10 cellular contexts compared by ENCODE assay signal in genomic region chr11:46330887-46331652, GRCh38. TPM values are rescaled to one million over a fixed set of nuclear protein-coding genes. Genes with fewer than 3 reads are reported as not detected.
DNase-seq lines count a peak whose midpoint lies in the region; FAIRE-seq and TF ChIP-seq lines count a peak whose summit lies in the region.
"Had no signal": no experiment of that assay in that cellular context is flagged by ENCODE, and none has a peak within 500 bp of the region (broad histone marks: within the 10 kb centered on the region; RNA-seq: fewer than 3 reads in every experiment).

No MANE protein-coding gene starts in this region.

- H3K27ac ChIP-seq in right atrium auricular region: peak overlapping the region; percentile 17 to 38
- H3K27ac ChIP-seq in left ventricle myocardium inferior (replicated peaks): no peak overlapping the region
- H3K27ac ChIP-seq: neutrophil had no signal

- H3K9me3 Mint-ChIP-seq in endothelial cell (ENCODE audit: unreplicated experiment): no peaks in the 10 kb centered on the region

- peaks cover 17% of the 10 kb centered on the region for H3K27me3 Mint-ChIP-seq in endothelial cell (ENCODE audit: unreplicated experiment)

- H3K36me3 ChIP-seq in right atrium auricular region (no peaks in the 10 kb centered on the region), left ventricle myocardium inferior (no peaks in the 10 kb centered on the region)
- H3K36me3 ChIP-seq: neutrophil had no signal

- H3K36me3 Mint-ChIP-seq in endothelial cell (ENCODE audit: low read depth, unreplicated experiment): peaks cover 5% of the 10 kb centered on the region

- peaks cover 31% of the 10 kb centered on the region for H3K4me1 Mint-ChIP-seq in endothelial cell (ENCODE audit: unreplicated experiment)

- H3K4me3 ChIP-seq in right atrium auricular region: no peak overlapping the region
- no peak overlapping the region for H3K4me3 ChIP-seq in left ventricle myocardium inferior

- DNase-seq in right atrium auricular region (ENCODE audit: low spot score) (no peak), left ventricle myocardium inferior (no peak), activated T-cell treated with anti-CD3 and anti-CD28 coated beads for 1 hour (ENCODE audit: low read depth) (peak; percentile 29), endothelial cell (ENCODE audit: low spot score) (no peak), frontal cortex (ENCODE audit: low spot score in 2 of 2) (no peak), glomerular visceral epithelial cell (ENCODE audit: extremely low spot score) (no peak), H54 (ENCODE audit: insufficient read length, low spot score) (no peak), GM20000 (ENCODE audit: low spot score) (no peak)

- TF ChIP-seq POLR2A in H54 (IDR thresholded peaks at IDR 0.05; ENCODE audit: low read depth, low read length): no peak

- no peaks in the 10 kb centered on the region for H3K9me3 ChIP-seq in right atrium auricular region
- H3K9me3 ChIP-seq in left ventricle myocardium inferior (replicated peaks): no peaks in the 10 kb centered on the region
- H3K9me3 ChIP-seq: neutrophil had no signal

- H3K27ac Mint-ChIP-seq in endothelial cell (ENCODE audit: unreplicated experiment): no peak overlapping the region

- intact Hi-C loops in left ventricle myocardium inferior (cut with micrococcal nuclease): no loop called here

- H3K4me1 ChIP-seq in right atrium auricular region (peaks cover 0 to 44% of the 10 kb centered on the region in 2 donors), left ventricle myocardium inferior (peaks cover 28% of the 10 kb centered on the region)

- H3K4me3 Mint-ChIP-seq in endothelial cell (ENCODE audit: unreplicated experiment): peak overlapping the region; percentile 75

- TF ChIP-seq CTCF in right atrium auricular region (IDR thresholded peaks at IDR 0.05): no peak
- no peak for TF ChIP-seq CTCF in left ventricle myocardium inferior (IDR thresholded peaks at IDR 0.05; ENCODE audit: borderline replicate concordance)
- no peak for TF ChIP-seq CTCF in endothelial cell (IDR thresholded peaks at IDR 0.05; ENCODE audit: unreplicated experiment)
- no peak for TF ChIP-seq CTCF in GM20000 (IDR thresholded peaks at IDR 0.05; ENCODE audit: extremely low read depth, missing control alignments)

- FAIRE-seq in frontal cortex (lab: Jason Lieb, UNC): no peak
- no peak for FAIRE-seq in H54 (lab: Jason Lieb, UNC)
- FAIRE-seq: GM18507 had no signal

- peaks cover 0 to 8% of the 10 kb centered on the region in 2 donors for H3K27me3 ChIP-seq in right atrium auricular region
- peaks cover 27% of the 10 kb centered on the region for H3K27me3 ChIP-seq in left ventricle myocardium inferior (ENCODE audit: low read depth)

RNA-seq across cellular contexts. Expression of gene DGKZ, which starts 16.2 kb away (rescaled TPM):
- total RNA-seq in right atrium auricular region (100 to 1,000 TPM in 1 of 2 donors, 10 to 100 TPM in 1; 91.7 to 116 TPM), left ventricle myocardium inferior (77.1 TPM), endothelial cell (ENCODE audit: unreplicated experiment) (127 TPM), frontal cortex (43.2 TPM)

RNA-seq across cellular contexts. Expression of gene MDK, which starts 50.4 kb away (rescaled TPM):
- total RNA-seq in right atrium auricular region (10 to 100 TPM; 11.9 to 26.4 TPM), left ventricle myocardium inferior (5.4 TPM), endothelial cell (ENCODE audit: unreplicated experiment) (553 TPM), frontal cortex (11.4 TPM)

RNA-seq across cellular contexts. Expression of gene CREB3L1, which starts 53.6 kb away (rescaled TPM):
- total RNA-seq in right atrium auricular region: 10 to 100 TPM in 1 of 2 donors, 1 to 10 TPM in 1; 5.4 to 15.1 TPM
- 40.9 TPM for total RNA-seq in left ventricle myocardium inferior
- 21.6 TPM for total RNA-seq in endothelial cell (ENCODE audit: unreplicated experiment)
- 0.41 TPM for total RNA-seq in frontal cortex

Comparison
In these comparisons a context has a peak if more than half of its experiments do, and no peak if none do; other contexts are left out.
1. RNA of gene MDK, which starts 50.4 kb away (total RNA-seq): 553 TPM in endothelial cell (single experiment); 11.9 to 26.4 TPM in right atrium auricular region, 11.4 TPM in frontal cortex (single experiment) and 5.4 TPM in left ventricle myocardium inferior (single experiment); every median in the first group is over 10 times any median in the second.